17 cellular contexts compared by ENCODE assay signal in genomic region chr3:59570816-59571215, GRCh38.
"Had no signal": no experiment of that assay in that cellular context is flagged by ENCODE, and none has a peak within 500 bp of the region (broad histone marks: within the 10 kb centered on the region; RNA-seq: fewer than 3 reads in every experiment).

No MANE protein-coding gene starts in this region.

- H3K4me3 ChIP-seq: SJSA1 had no signal

- H3K27ac ChIP-seq: SJSA1 had no signal

- DNase-seq: KBM-7, NCI-H1092 treated with DMSO at 0.1 percent for 48 hours, NCI-H1436, NCI-H187, NCI-H2029, NCI-H2081 treated with DMSO at 0.1 percent for 48 hours, NCI-H2171, NCI-H226, NCI-H446, NCI-H510A, NCI-H524 treated with DMSO at 0.1 percent for 48 hours, NCI-H69, NCI-H774, Right ventricle myocardium superior, RPMI8226, SIG-M5 had no signal

- H3K27me3 ChIP-seq: SJSA1 had no signal

- H3K9me3 ChIP-seq: SJSA1 had no signal

- H3K36me3 ChIP-seq: SJSA1 had no signal
